In genomic region chr1:169483500-169483966, GRCh38 we compare ENCODE assay signal across 8 cellular contexts. TPM values are rescaled to one million over a fixed set of nuclear protein-coding genes. Genes with fewer than 3 reads are reported as not detected.
DNase-seq lines count a peak whose midpoint lies in the region; ATAC-seq and TF ChIP-seq lines count a peak whose summit lies in the region.

No MANE protein-coding gene starts in this region.

- H3K27ac ChIP-seq in iPS-18a (ENCODE audit: low read length) (no peak overlapping the region), thymus (ENCODE audit: low read depth) (no peak overlapping the region)

- H3K9ac ChIP-seq in iPS-18a (ENCODE audit: low read length) = no peak overlapping the region

- 91% methylated on average over 5 of the region's 5 CpGs for WGBS in thymus

- no peaks in the 10 kb centered on the region for H3K9me3 Mint-ChIP-seq in activated CD8-positive, alpha-beta T cell treated with anti-CD3 and anti-CD28 coated beads for 36 hours
- no peaks in the 10 kb centered on the region for H3K9me3 Mint-ChIP-seq in activated CD8-positive, alpha-beta T cell treated with anti-CD3 and anti-CD28 coated beads, Interleukin-2, amount 10 ng/mL, durations not matched to agents 7 days and 5 days (ENCODE audit: insufficient read depth)
- H3K9me3 Mint-ChIP-seq in activated T-helper 17 cell treated with anti-CD3 and anti-CD28 coated beads, Interleukin-2, amount 50 U/mL, for 72 hours = no peaks in the 10 kb centered on the region

- TF ChIP-seq CTCF in activated CD8-positive, alpha-beta T cell treated with anti-CD3 and anti-CD28 coated beads for 36 hours (IDR thresholded peaks at IDR 0.05) = no peak

- no peaks in the 10 kb centered on the region for H3K27me3 Mint-ChIP-seq in activated CD8-positive, alpha-beta T cell treated with anti-CD3 and anti-CD28 coated beads for 36 hours
- H3K27me3 Mint-ChIP-seq in activated CD8-positive, alpha-beta T cell treated with anti-CD3 and anti-CD28 coated beads, Interleukin-2, amount 10 ng/mL, durations not matched to agents 7 days and 5 days (ENCODE audit: low read depth) = no peaks in the 10 kb centered on the region
- H3K27me3 Mint-ChIP-seq in activated T-helper 17 cell treated with anti-CD3 and anti-CD28 coated beads, Interleukin-2, amount 50 U/mL, for 72 hours = no peaks in the 10 kb centered on the region

- peak overlapping the region; percentile 87 for H3K4me3 Mint-ChIP-seq in activated CD8-positive, alpha-beta T cell treated with anti-CD3 and anti-CD28 coated beads for 36 hours
- H3K4me3 Mint-ChIP-seq in activated CD8-positive, alpha-beta T cell treated with anti-CD3 and anti-CD28 coated beads, Interleukin-2, amount 10 ng/mL, durations not matched to agents 7 days and 5 days = no peak overlapping the region
- H3K4me3 Mint-ChIP-seq in activated T-helper 17 cell treated with anti-CD3 and anti-CD28 coated beads, Interleukin-2, amount 50 U/mL, for 72 hours = peak overlapping the region; percentile 97

- H3K9me3 ChIP-seq in iPS-18a (ENCODE audit: control insufficient read depth, low read depth, low read length) = no peaks in the 10 kb centered on the region
- no peaks in the 10 kb centered on the region for H3K9me3 ChIP-seq in thymus (ENCODE audit: control insufficient read depth)

- no peak overlapping the region for H3K27ac Mint-ChIP-seq in activated CD8-positive, alpha-beta T cell treated with anti-CD3 and anti-CD28 coated beads for 36 hours
- no peak overlapping the region for H3K27ac Mint-ChIP-seq in activated CD8-positive, alpha-beta T cell treated with anti-CD3 and anti-CD28 coated beads, Interleukin-2, amount 10 ng/mL, durations not matched to agents 7 days and 5 days
- no peak overlapping the region for H3K27ac Mint-ChIP-seq in activated T-helper 17 cell treated with anti-CD3 and anti-CD28 coated beads, Interleukin-2, amount 50 U/mL, for 72 hours

- H3K4me3 ChIP-seq in iPS-18a (ENCODE audit: low read length) (peak overlapping the region; percentile 69), thymus (ENCODE audit: low read length) (peak overlapping the region; percentile 9)

- DNase-seq in activated CD8-positive, alpha-beta T cell treated with anti-CD3 and anti-CD28 coated beads for 36 hours = no peak
- no peak for DNase-seq in activated CD8-positive, alpha-beta T cell treated with anti-CD3 and anti-CD28 coated beads, Interleukin-2, amount 10 ng/mL, durations not matched to agents 7 days and 5 days
- DNase-seq in RPMI8226 = no peak
- DNase-seq in amniotic stem cell (lab: John Stamatoyannopoulos, UW) = no peak

- ATAC-seq in activated CD8-positive, alpha-beta T cell treated with anti-CD3 and anti-CD28 coated beads for 36 hours = no peak
- no peak for ATAC-seq in activated CD8-positive, alpha-beta T cell treated with anti-CD3 and anti-CD28 coated beads, Interleukin-2, amount 10 ng/mL, durations not matched to agents 7 days and 5 days
- no peak for ATAC-seq in activated T-helper 17 cell treated with anti-CD3 and anti-CD28 coated beads, Interleukin-2, amount 50 U/mL, for 72 hours (replicated peaks)
- no peak for ATAC-seq in HG03159 (IDR thresholded peaks at IDR 0.05; ENCODE audit: unreplicated experiment)

- H3K27me3 ChIP-seq in iPS-18a (ENCODE audit: control insufficient read depth, insufficient read depth, low read length) (no peaks in the 10 kb centered on the region), thymus (ENCODE audit: control insufficient read depth, insufficient read depth) (no peaks in the 10 kb centered on the region)

- intact Hi-C loops in activated CD8-positive, alpha-beta T cell treated with anti-CD3 and anti-CD28 coated beads for 36 hours (cut with micrococcal nuclease) = loop anchor here (10.0 kb wide), 1 partner anchor 211 kb away; no protein-coding TSS in a partner anchor

- H3K36me3 ChIP-seq in iPS-18a (ENCODE audit: control insufficient read depth, low read depth, low read length) = no peaks in the 10 kb centered on the region
- no peaks in the 10 kb centered on the region for H3K36me3 ChIP-seq in thymus (ENCODE audit: control insufficient read depth, insufficient read depth)

- CTCF ChIA-PET in activated CD8-positive, alpha-beta T cell treated with anti-CD3 and anti-CD28 coated beads for 36 hours (lab: Charles Lee) = interaction anchor here (1.4 kb wide), 1 partner anchor 43 kb away, joined by 5 read pairs; no protein-coding TSS in a partner anchor
- CTCF ChIA-PET in activated CD8-positive, alpha-beta T cell treated with anti-CD3 and anti-CD28 coated beads, Interleukin-2, amount 10 ng/mL, durations not matched to agents 7 days and 5 days (lab: Charles Lee) = interaction anchor here (0.7 to 1.1 kb wide), 3 partner anchors 18 to 65 kb away, joined by 3 to 4 read pairs (median 4); no protein-coding TSS in a partner anchor

- POLR2A ChIA-PET in activated CD8-positive, alpha-beta T cell treated with anti-CD3 and anti-CD28 coated beads for 36 hours (lab: Charles Lee) = interaction anchor here (1.5 kb wide), 1 partner anchor 11 kb away, joined by 3 read pairs; no protein-coding TSS in a partner anchor
- POLR2A ChIA-PET in activated CD8-positive, alpha-beta T cell treated with anti-CD3 and anti-CD28 coated beads, Interleukin-2, amount 10 ng/mL, durations not matched to agents 7 days and 5 days (lab: Charles Lee) = no interaction called here

- H3K4me1 ChIP-seq in iPS-18a (ENCODE audit: control insufficient read depth, low read depth, low read length) = peaks cover 60% of the 10 kb centered on the region
- peaks cover 10% of the 10 kb centered on the region for H3K4me1 ChIP-seq in thymus (ENCODE audit: control insufficient read depth, insufficient read depth, low read length)

- H3K36me3 Mint-ChIP-seq in activated CD8-positive, alpha-beta T cell treated with anti-CD3 and anti-CD28 coated beads for 36 hours (ENCODE audit: low read depth) = peaks cover 5% of the 10 kb centered on the region
- H3K36me3 Mint-ChIP-seq in activated CD8-positive, alpha-beta T cell treated with anti-CD3 and anti-CD28 coated beads, Interleukin-2, amount 10 ng/mL, durations not matched to agents 7 days and 5 days (ENCODE audit: low read depth) = no peaks in the 10 kb centered on the region
- peaks cover 7% of the 10 kb centered on the region for H3K36me3 Mint-ChIP-seq in activated T-helper 17 cell treated with anti-CD3 and anti-CD28 coated beads, Interleukin-2, amount 50 U/mL, for 72 hours (ENCODE audit: low read depth)

- H3K4me1 Mint-ChIP-seq in activated CD8-positive, alpha-beta T cell treated with anti-CD3 and anti-CD28 coated beads for 36 hours (ENCODE audit: low read depth) = peaks cover 47% of the 10 kb centered on the region
- H3K4me1 Mint-ChIP-seq in activated CD8-positive, alpha-beta T cell treated with anti-CD3 and anti-CD28 coated beads, Interleukin-2, amount 10 ng/mL, durations not matched to agents 7 days and 5 days (ENCODE audit: low read depth) = peaks cover 40% of the 10 kb centered on the region
- H3K4me1 Mint-ChIP-seq in activated T-helper 17 cell treated with anti-CD3 and anti-CD28 coated beads, Interleukin-2, amount 50 U/mL, for 72 hours = peaks cover 27% of the 10 kb centered on the region

RNA-seq across cellular contexts. Expression of gene SLC19A2, which starts 2.2 kb away (rescaled TPM):
- total RNA-seq in activated CD8-positive, alpha-beta T cell treated with anti-CD3 and anti-CD28 coated beads for 36 hours = 1 to 10 TPM; 5.7 to 6.4 TPM
- total RNA-seq in activated CD8-positive, alpha-beta T cell treated with anti-CD3 and anti-CD28 coated beads, Interleukin-2, amount 10 ng/mL, durations not matched to agents 7 days and 5 days = 1 to 10 TPM; 4.8 to 5.8 TPM
- 10 to 100 TPM in 1 of 2 donors, 1 to 10 TPM in 1; 9.1 to 13.9 TPM for total RNA-seq in activated T-helper 17 cell treated with anti-CD3 and anti-CD28 coated beads, Interleukin-2, amount 50 U/mL, for 72 hours
- polyA plus RNA-seq in thymus = 22.7 TPM

RNA-seq across cellular contexts. Expression of gene CCDC181, which starts 56.3 kb away (rescaled TPM):
- total RNA-seq in activated CD8-positive, alpha-beta T cell treated with anti-CD3 and anti-CD28 coated beads for 36 hours = not detected
- total RNA-seq in activated CD8-positive, alpha-beta T cell treated with anti-CD3 and anti-CD28 coated beads, Interleukin-2, amount 10 ng/mL, durations not matched to agents 7 days and 5 days = not detected
- not detected for total RNA-seq in activated T-helper 17 cell treated with anti-CD3 and anti-CD28 coated beads, Interleukin-2, amount 50 U/mL, for 72 hours
- 0.68 TPM for polyA plus RNA-seq in thymus
